ENCODE assay signal across 9 cellular contexts in the genomic region with DNA sequence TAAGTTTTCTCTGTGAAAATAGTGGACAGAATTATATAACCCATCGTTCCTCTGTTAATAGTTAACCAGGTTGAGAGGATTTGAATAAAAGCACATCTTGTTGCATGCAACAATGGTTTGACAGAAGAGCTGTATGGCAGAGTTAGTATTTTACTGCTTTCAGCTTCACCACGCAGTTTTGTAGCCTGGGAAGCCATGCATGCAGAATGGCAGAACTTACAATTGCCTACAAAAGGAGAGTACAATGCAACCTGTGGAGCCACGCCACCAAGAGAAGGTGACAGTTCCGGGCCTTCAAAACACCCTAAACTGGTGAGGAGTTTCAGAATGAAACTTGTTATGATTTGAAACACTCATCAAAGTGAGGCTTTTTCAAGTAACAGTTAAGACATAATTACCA.
DNase-seq lines count a peak whose midpoint lies in the region; ATAC-seq and TF ChIP-seq lines count a peak whose summit lies in the region.
"Had no signal": no experiment of that assay in that cellular context is flagged by ENCODE, and none has a peak within 500 bp of the region (broad histone marks: within the 10 kb centered on the region; RNA-seq: fewer than 3 reads in every experiment).

No MANE protein-coding gene starts in this region.

- intact Hi-C loops in dorsolateral prefrontal cortex (cut with DNase I) (loop anchor here (2.0 to 10.0 kb wide), 7 partner anchors 115 to 1217 kb away; partner anchors contain the start of gene NPAS3 (in 2 of the 2)), cardiac septum (cut with DNase I) (loop anchor here (5.0 kb wide), 2 partner anchors 115 to 1215 kb away; no protein-coding TSS in a partner anchor)

- H3K27ac ChIP-seq in dorsolateral prefrontal cortex = peak overlapping the region in 31 of 59 donors; percentile 15 to 89 (median 74)

- TF ChIP-seq CTCF in dorsolateral prefrontal cortex (IDR thresholded peaks at IDR 0.05 in 54 of 56, conservative IDR thresholded peaks at IDR 0.05 in 2 of 56; ENCODE audit: low read depth in 1 of 56, partially characterized antibody in 56 of 56) = no peak

- ATAC-seq in GM18517 (IDR thresholded peaks at IDR 0.05; ENCODE audit: unreplicated experiment) (peak; percentile 63), GM21367 (IDR thresholded peaks at IDR 0.05; ENCODE audit: unreplicated experiment) (peak; percentile 64), HG03064 (IDR thresholded peaks at IDR 0.05; ENCODE audit: low read depth, unreplicated experiment) (peak; percentile 58)
- ATAC-seq: CD8-positive, alpha-beta T cell had no signal

- DNase-seq in dorsolateral prefrontal cortex (no peak), cardiac septum (ENCODE audit: low spot score) (no peak), NCI-H1048 (lab: John Stamatoyannopoulos, UW) (no peak), superior temporal gyrus (ENCODE audit: extremely low spot score) (no peak)
- no peak for DNase-seq in stimulated activated CD4-positive, alpha-beta T cell treated with anti-CD3 and anti-CD28 coated beads, Interleukin-2, amount 100 ng/mL, for 24 hours

- H3K4me3 ChIP-seq in dorsolateral prefrontal cortex = no peak overlapping the region

- no peaks in the 10 kb centered on the region for H3K27me3 ChIP-seq in dorsolateral prefrontal cortex
